ENCODE assay signal across 9 cellular contexts in genomic region chr5:135560858-135561257, GRCh38. TPM values are rescaled to one million over a fixed set of nuclear protein-coding genes. Genes with fewer than 3 reads are reported as not detected.
DNase-seq lines count a peak whose midpoint lies in the region; ATAC-seq and TF ChIP-seq lines count a peak whose summit lies in the region.
"Had no signal": no experiment of that assay in that cellular context is flagged by ENCODE, and none has a peak within 500 bp of the region (broad histone marks: within the 10 kb centered on the region; RNA-seq: fewer than 3 reads in every experiment).

No MANE protein-coding gene starts in this region.

- peak overlapping the region; percentile 38; the same call in 1 of the 2 replicates for H3K4me2 ChIP-seq in BLaER1

- TF ChIP-seq CTCF in colonic mucosa (IDR thresholded peaks at IDR 0.05) (peak; percentile 76), lung (IDR thresholded peaks at IDR 0.05; ENCODE audit: control extremely low read depth, extremely low read depth) (peak; percentile 59)

- H3K27me3 ChIP-seq in BLaER1: no peaks in the 10 kb centered on the region
- no peaks in the 10 kb centered on the region for H3K27me3 ChIP-seq in colonic mucosa
- no peaks in the 10 kb centered on the region for H3K27me3 ChIP-seq in lung (ENCODE audit: control insufficient read depth, insufficient read depth)

- H3K27ac ChIP-seq in BLaER1 (no peak overlapping the region), colonic mucosa (no peak overlapping the region), lung (ENCODE audit: low read depth in 1 of 2, low read length in 1 of 2) (no peak overlapping the region)

- H3K9ac ChIP-seq in BLaER1: no peak overlapping the region
- no peak overlapping the region for H3K9ac ChIP-seq in colonic mucosa (ENCODE audit: low read depth in 2 of 2, low read length in 2 of 2)

- WGBS in lung, 2 donors: 15 to 17% methylated on average over 14 of the region's 14 CpGs

- DNase-seq in NCI-H2227 treated with DMSO at 0.1 percent for 48 hours (lab: John Stamatoyannopoulos, UW) (peak; percentile 57), colonic mucosa (peak; percentile 85), lung (ENCODE audit: low spot score) (peak; percentile 77)
- DNase-seq in activated CD4-positive, alpha-beta T cell treated with anti-CD3 and anti-CD28 coated beads for 1 hour: peak; percentile 21
- DNase-seq in stimulated activated CD8-positive, alpha-beta memory T cell treated with anti-CD3 and anti-CD28 coated beads, Interleukin-15, amount 100 ng/mL, for 48 hours (ENCODE audit: low read depth in 2 of 2): peak; percentile 63 to 67

- ATAC-seq in GM18909 (IDR thresholded peaks at IDR 0.05; ENCODE audit: poor library complexity, unreplicated experiment): peak; percentile 95
- peak; percentile 93 for ATAC-seq in HG03135 (IDR thresholded peaks at IDR 0.05; ENCODE audit: unreplicated experiment)
- no peak for ATAC-seq in lung (ENCODE audit: insufficient read depth, low FRiP score)

- peaks cover 4% of the 10 kb centered on the region; the same call in 1 of the 2 replicates for H3K4me1 ChIP-seq in BLaER1
- peaks cover 5% of the 10 kb centered on the region for H3K4me1 ChIP-seq in colonic mucosa
- no peaks in the 10 kb centered on the region for H3K4me1 ChIP-seq in lung (ENCODE audit: control insufficient read depth in 2 of 2, insufficient read depth in 2 of 2, low read length in 2 of 2)

- H3K9me3 ChIP-seq in BLaER1: no peaks in the 10 kb centered on the region
- H3K9me3 ChIP-seq in colonic mucosa: no peaks in the 10 kb centered on the region
- peaks cover 0 to 3% of the 10 kb centered on the region in 2 donors for H3K9me3 ChIP-seq in lung (ENCODE audit: control insufficient read depth in 2 of 2, insufficient read depth in 1 of 2, low read length in 1 of 2)

- H4K20me1 ChIP-seq in BLaER1: no peaks in the 10 kb centered on the region

- no peak overlapping the region for H3K4me3 ChIP-seq in BLaER1
- H3K4me3 ChIP-seq in colonic mucosa: no peak overlapping the region
- no peak overlapping the region for H3K4me3 ChIP-seq in lung

- H3K36me3 ChIP-seq in BLaER1 (no peaks in the 10 kb centered on the region), colonic mucosa (no peaks in the 10 kb centered on the region), lung (ENCODE audit: control insufficient read depth in 2 of 2, insufficient read depth in 2 of 2, low read length in 2 of 2) (no peaks in the 10 kb centered on the region)

- intact Hi-C loops in colonic mucosa (cut with DNase I): loop anchor here (5.0 kb wide), 2 partner anchors 166 to 271 kb away; partner anchors contain the start of gene SLC25A48

RNA-seq across cellular contexts. Expression of gene CXCL14, which starts 17.9 kb away (rescaled TPM):
- 10 to 100 TPM; 29.8 to 68.2 TPM for total RNA-seq in colonic mucosa
- total RNA-seq in lung: 10 to 100 TPM in 1 of 2 donors, 1 to 10 TPM in 1; 1.6 to 31.4 TPM
- polyA plus RNA-seq in lung: 1 to 10 TPM; 2.3 to 2.5 TPM
- total RNA-seq: T-helper 1 cell treated with Interleukin-12 subunit alpha and Interleukin-12 subunit beta and Interleukin-4 antibody, amounts not matched to agents 30 ng/mL and 1 ng/mL, for 36 hours had no signal

RNA-seq across cellular contexts. Expression of gene NEUROG1, which starts 25.1 kb away (rescaled TPM):
- total RNA-seq in colonic mucosa: not detected
- not detected for total RNA-seq in lung
- not detected for polyA plus RNA-seq in lung
- total RNA-seq: T-helper 1 cell treated with Interleukin-12 subunit alpha and Interleukin-12 subunit beta and Interleukin-4 antibody, amounts not matched to agents 30 ng/mL and 1 ng/mL, for 36 hours had no signal

Comparison
In these comparisons a context has a peak if more than half of its experiments do, and no peak if none do; other contexts are left out.
1. DNase-seq: peak in every context shown above with its lines; median percentile 85 in colonic mucosa; 77 in lung; 65 in stimulated activated CD8-positive, alpha-beta memory T cell treated with anti-CD3 and anti-CD28 coated beads, Interleukin-15, amount 100 ng/mL, for 48 hours; 57 in NCI-H2227 treated with DMSO at 0.1 percent for 48 hours; 21 in activated CD4-positive, alpha-beta T cell treated with anti-CD3 and anti-CD28 coated beads for 1 hour.